ENCODE assay signal across 19 cellular contexts in genomic region chr1:78419309-78419708, GRCh38.
A peak's percentile ranks its signal among the peaks of the same experiment; 100 is the strongest.
DNase-seq lines count a peak whose midpoint lies in the region; ATAC-seq lines count a peak whose summit lies in the region.
"Had no signal": no experiment of that assay in that cellular context is flagged by ENCODE, and none has a peak within 500 bp of the region (broad histone marks: within the 10 kb centered on the region; RNA-seq: fewer than 3 reads in every experiment).

No MANE protein-coding gene starts in this region.

- no peak for ATAC-seq in HG03442 (IDR thresholded peaks at IDR 0.05; ENCODE audit: unreplicated experiment)
- ATAC-seq: activated CD8-positive, alpha-beta memory T cell treated with anti-CD3 and anti-CD28 coated beads, Interleukin-2, amount 10 ng/mL, durations not matched to agents 7 days and 5 days; right cardiac atrium; Right ventricle myocardium inferior had no signal

- H3K36me3 ChIP-seq in H7 (replicated peaks; ENCODE audit: control insufficient read depth, insufficient read depth, low read length) = no peaks in the 10 kb centered on the region
- H3K36me3 ChIP-seq: esophagus muscularis mucosa, neutrophil had no signal

- DNase-seq in GM04503 (ENCODE audit: low read depth) (peak; percentile 93), RPMI7951 (ENCODE audit: low read depth) (peak; percentile 98), fibroblast of gingiva (ENCODE audit: low read depth) (peak; percentile 95), stromal cell of bone marrow (ENCODE audit: low read depth) (peak; percentile 82), T1000 (lab: John Stamatoyannopoulos, UW) (no peak), H7 (no peak)
- DNase-seq: activated CD4-positive, alpha-beta T cell treated with anti-CD3 and anti-CD28 coated beads for 1 hour; activated CD8-positive, alpha-beta memory T cell treated with anti-CD3 and anti-CD28 coated beads, Interleukin-2, amount 10 ng/mL, durations not matched to agents 7 days and 5 days; activated gamma-delta T cell; aorta; NCI-H1105 treated with DMSO at 0.1 percent for 48 hours; NCI-H2171; NK-92 treated with Interleukin-12 subunit alpha and Interleukin-12 subunit beta, amount 100 ng/mL, for 24 hours; right cardiac atrium; stimulated activated CD4-positive, alpha-beta T cell treated with anti-CD3 and anti-CD28 coated beads, Interleukin-1b, Interleukin-23, amount 100 ng/mL, for 48 hours had no signal

- H3K27me3 ChIP-seq in H7 (ENCODE audit: control insufficient read depth, insufficient read depth, low read length) = no peaks in the 10 kb centered on the region; the same call in 1 of the 2 replicates
- H3K27me3 ChIP-seq: esophagus muscularis mucosa, neutrophil had no signal

- H3K4me3 ChIP-seq in H7 (ENCODE audit: insufficient read depth, low read depth, low read length) = no peak overlapping the region
- H3K4me3 ChIP-seq: esophagus muscularis mucosa had no signal

Comparison
In these comparisons a context has a peak if more than half of its experiments do, and no peak if none do; other contexts are left out.
1. DNase-seq: peak in GM04503 (single experiment), RPMI7951 (single experiment), fibroblast of gingiva (single experiment) and stromal cell of bone marrow (single experiment); none in T1000 (single experiment) and H7 (single experiment).